ENCODE assay signal across 12 cellular contexts in the genomic region with DNA sequence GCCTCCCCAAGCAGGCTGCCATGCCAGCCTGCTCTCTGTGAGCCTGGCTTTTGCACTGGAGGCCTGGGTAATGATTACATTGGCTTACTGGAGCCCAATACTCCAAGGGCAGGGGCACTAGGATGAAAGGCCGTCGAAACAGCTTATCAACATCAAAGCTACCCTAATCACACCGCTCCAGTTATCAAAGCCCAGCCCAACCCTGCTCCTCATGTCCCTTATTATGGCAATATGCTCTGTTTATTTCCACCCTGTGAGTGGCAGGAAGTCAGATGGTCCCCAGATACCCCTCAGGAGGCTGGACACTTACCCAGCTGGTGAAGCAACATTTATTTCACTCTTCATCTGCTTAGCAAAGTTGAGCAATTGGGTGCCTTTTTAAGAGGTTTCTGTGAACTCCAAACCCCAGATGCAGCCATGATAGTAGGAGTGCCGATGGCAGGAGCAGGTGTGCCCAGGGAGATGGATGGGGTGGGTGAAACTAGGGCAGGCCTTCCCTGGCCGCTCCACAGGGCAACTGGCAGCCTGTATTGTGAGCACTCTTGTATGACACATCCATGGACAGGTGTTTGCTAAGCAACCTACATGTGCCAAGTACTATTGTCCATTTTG.
DNase-seq lines count a peak whose midpoint lies in the region; ATAC-seq, FAIRE-seq and TF ChIP-seq lines count a peak whose summit lies in the region.
"Had no signal": no experiment of that assay in that cellular context is flagged by ENCODE, and none has a peak within 500 bp of the region (broad histone marks: within the 10 kb centered on the region; RNA-seq: fewer than 3 reads in every experiment).

No MANE protein-coding gene starts in this region.

- 4% methylated on average over 5 of the region's 5 CpGs for WGBS in HepG2 (ENCODE audit: low lambda C conversion rate)
- WGBS in thyroid gland, 2 donors = 71 to 74% methylated on average over 5 of the region's 5 CpGs

- H3K27me3 ChIP-seq in Peyer's patch (no peaks in the 10 kb centered on the region), HepG2 (ENCODE audit: control insufficient read depth in 1 of 2, insufficient read depth in 2 of 2, low read length in 2 of 2) (peaks cover 0 to 4% of the 10 kb centered on the region in 2 experiments; a peak in 1 of 5 replicates), thyroid gland (no peaks in the 10 kb centered on the region)

- peak; percentile 14 to 53 for DNase-seq in NCI-H2081 (lab: John Stamatoyannopoulos, UW)
- DNase-seq in NCI-H2081 treated with DMSO at 0.1 percent for 48 hours (lab: John Stamatoyannopoulos, UW) = no peak
- DNase-seq in Peyer's patch = peak in 2 of 3 donors; percentile 72 to 75
- peak; percentile 85 for DNase-seq in HepG2 (ENCODE audit: low spot score)
- DNase-seq in thyroid gland = no peak
- DNase-seq in stimulated activated naive CD4-positive, alpha-beta T cell treated with Interleukin-2 at 50 U/mL for 16 hours (lab: John Stamatoyannopoulos, UW) = no peak
- DNase-seq: activated CD4-positive, alpha-beta T cell treated with anti-CD3 and anti-CD28 coated beads, Interleukin-2, amount 10 ng/mL, durations not matched to agents 24 days and 14 days; activated T-cell treated with anti-CD3 and anti-CD28 coated beads, Interleukin-2, amount 50 U/mL, for 24 hours; T-helper 2 cell had no signal

- H3K4me2 ChIP-seq in HepG2 (ENCODE audit: low read depth, low read length) = peak overlapping the region; percentile 50
- H3K4me2 ChIP-seq: smooth muscle cell had no signal

- H3K4me1 ChIP-seq in Peyer's patch = peaks cover 0 to 7% (median 0%) of the 10 kb centered on the region in 4 donors
- H3K4me1 ChIP-seq in HepG2 (ENCODE audit: insufficient read depth, low read length) = peaks cover 38% of the 10 kb centered on the region
- H3K4me1 ChIP-seq in thyroid gland = peaks cover 0 to 13% of the 10 kb centered on the region in 2 donors

- no TSS peak for BruUV-seq in HepG2 (replicated peaks; lab: Mats Ljungman, UMichigan)

- TF ChIP-seq RAD21 in HepG2 (CRISPR knock-in tag; IDR thresholded peaks at IDR 0.05) = no peak

- in situ Hi-C loops in HepG2 (cut with HindIII; ENCODE audit: extremely low pct_ligation_motif_present, low pct_unique_long_range_greater_than_20kb) = no loop called here

- H3K9ac ChIP-seq in HepG2 (ENCODE audit: insufficient read depth, low read depth, low read length) = no peak overlapping the region

- H3K36me3 ChIP-seq in Peyer's patch = no peaks in the 10 kb centered on the region
- H3K36me3 ChIP-seq in HepG2 (replicated peaks in 1 of 2; ENCODE audit: control insufficient read depth in 1 of 2, insufficient read depth in 2 of 2, low read length in 2 of 2) = no peaks in the 10 kb centered on the region
- H3K36me3 ChIP-seq in thyroid gland = no peaks in the 10 kb centered on the region

- no peak for TF ChIP-seq POLR2A in Peyer's patch (IDR thresholded peaks at IDR 0.05)
- no peak for TF ChIP-seq POLR2A in HepG2 (IDR thresholded peaks at IDR 0.05; ENCODE audit: insufficient read depth in 1 of 2, low read depth in 2 of 2, low read length in 2 of 2)
- TF ChIP-seq POLR2A in thyroid gland (IDR thresholded peaks at IDR 0.05) = no peak

- H3K27ac ChIP-seq in Peyer's patch = peak overlapping the region in 3 of 4 donors; percentile 30 to 79 (median 62)
- no peak overlapping the region for H3K27ac ChIP-seq in HepG2 (ENCODE audit: extremely low read length, insufficient read depth, low read length)
- peak overlapping the region; percentile 26 to 50 (median 32) for H3K27ac ChIP-seq in thyroid gland

- intact Hi-C loops in HepG2 (cut with micrococcal nuclease; ENCODE audit: unreplicated experiment) (loop anchor here (1.0 to 2.0 kb wide), 2 partner anchors 9 to 99 kb away; no protein-coding TSS in a partner anchor), thyroid gland (cut with DNase I) (no loop called here)

- POLR2A ChIA-PET in HepG2 (lab: Yijun Ruan, JAX) = interaction anchor here (0.9 kb wide), 1 partner anchor 12 kb away, joined by 3 read pairs; no protein-coding TSS in a partner anchor

- no peaks in the 10 kb centered on the region for H3K79me2 ChIP-seq in HepG2 (ENCODE audit: insufficient read depth, low read length)

- no peak for FAIRE-seq in HepG2 (lab: Jason Lieb, UNC)

- no peak overlapping the region for H2AFZ ChIP-seq in HepG2 (ENCODE audit: low read length)

- H4K20me1 ChIP-seq in HepG2 (ENCODE audit: insufficient read depth, low read length) = no peaks in the 10 kb centered on the region

- H3K9me3 ChIP-seq in Peyer's patch (no peaks in the 10 kb centered on the region), HepG2 (ENCODE audit: low read length) (no peaks in the 10 kb centered on the region), thyroid gland (no peaks in the 10 kb centered on the region)

- ATAC-seq in HepG2 = peak; percentile 92
- no peak for ATAC-seq in GM19455 (IDR thresholded peaks at IDR 0.05; ENCODE audit: unreplicated experiment)
- no peak for ATAC-seq in GM21390 (IDR thresholded peaks at IDR 0.05; ENCODE audit: unreplicated experiment)

- CTCF ChIA-PET in HepG2 (lab: Yijun Ruan, JAX; ENCODE audit: low intra/inter-chr PET ratio, low total read pairs) = no interaction called here

- TF ChIP-seq EP300 in HepG2 (IDR thresholded peaks at IDR 0.05; ENCODE audit: low read depth in 2 of 2, low read length in 2 of 2) = peak in 1 of 2 experiments; percentile 67; a peak in 2 of 4 replicates
- peak; percentile 76 for TF ChIP-seq EP300 in HepG2 (CRISPR knock-in tag; IDR thresholded peaks at IDR 0.05; ENCODE audit: borderline replicate concordance)

- H3K4me3 ChIP-seq in Peyer's patch = no peak overlapping the region
- no peak overlapping the region for H3K4me3 ChIP-seq in HepG2 (replicated peaks in 1 of 3; ENCODE audit: insufficient read depth in 1 of 3, low read depth in 2 of 3, low read length in 3 of 3)
- H3K4me3 ChIP-seq in thyroid gland (replicated peaks in 1 of 3) = no peak overlapping the region
- H3K4me3 ChIP-seq: smooth muscle cell had no signal

- no peak for TF ChIP-seq CTCF in Peyer's patch (IDR thresholded peaks at IDR 0.05)
- no peak for TF ChIP-seq CTCF in HepG2 (CRISPR knock-in tag; IDR thresholded peaks at IDR 0.05)
- no peak for TF ChIP-seq CTCF in thyroid gland (IDR thresholded peaks at IDR 0.05)

TF ChIP-seq in HepG2, 621 proteins besides CTCF, POLR2A, EP300 and RAD21 (continues in another document):
- TF ChIP-seq MED8 (CRISPR knock-in tag; IDR thresholded peaks at IDR 0.05; ENCODE audit: insufficient replicate concordance) = no peak
- TF ChIP-seq NR2F6 (IDR thresholded peaks at IDR 0.05) = peak; percentile 53; the same call in 1 of the 2 replicates
- TF ChIP-seq NR2F6 (CRISPR knock-in tag; IDR thresholded peaks at IDR 0.05) = peak; percentile 32; the same call in 1 of the 2 replicates
- no peak for TF ChIP-seq NBN (conservative IDR thresholded peaks at IDR 0.05)
- TF ChIP-seq SAFB2 (CRISPR knock-in tag; IDR thresholded peaks at IDR 0.05; ENCODE audit: borderline replicate concordance, low read depth) = no peak
- TF ChIP-seq SAP130 (CRISPR knock-in tag; IDR thresholded peaks at IDR 0.05; ENCODE audit: low read depth) = 0 out of 2 replicates have a peak, but pooled peaks have one; percentile 23
- TF ChIP-seq, protein P1, sequence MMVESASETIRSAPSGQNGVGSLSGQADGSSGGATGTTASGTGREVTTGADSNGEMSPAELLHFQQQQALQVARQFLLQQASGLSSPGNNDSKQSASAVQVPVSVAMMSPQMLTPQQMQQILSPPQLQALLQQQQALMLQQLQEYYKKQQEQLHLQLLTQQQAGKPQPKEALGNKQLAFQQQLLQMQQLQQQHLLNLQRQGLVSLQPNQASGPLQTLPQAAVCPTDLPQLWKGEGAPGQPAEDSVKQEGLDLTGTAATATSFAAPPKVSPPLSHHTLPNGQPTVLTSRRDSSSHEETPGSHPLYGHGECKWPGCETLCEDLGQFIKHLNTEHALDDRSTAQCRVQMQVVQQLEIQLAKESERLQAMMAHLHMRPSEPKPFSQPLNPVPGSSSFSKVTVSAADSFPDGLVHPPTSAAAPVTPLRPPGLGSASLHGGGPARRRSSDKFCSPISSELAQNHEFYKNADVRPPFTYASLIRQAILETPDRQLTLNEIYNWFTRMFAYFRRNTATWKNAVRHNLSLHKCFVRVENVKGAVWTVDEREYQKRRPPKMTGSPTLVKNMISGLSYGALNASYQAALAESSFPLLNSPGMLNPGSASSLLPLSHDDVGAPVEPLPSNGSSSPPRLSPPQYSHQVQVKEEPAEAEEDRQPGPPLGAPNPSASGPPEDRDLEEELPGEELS (CRISPR knock-in tag; IDR thresholded peaks at IDR 0.05) = peak; percentile 54
- TF ChIP-seq, protein P2, sequence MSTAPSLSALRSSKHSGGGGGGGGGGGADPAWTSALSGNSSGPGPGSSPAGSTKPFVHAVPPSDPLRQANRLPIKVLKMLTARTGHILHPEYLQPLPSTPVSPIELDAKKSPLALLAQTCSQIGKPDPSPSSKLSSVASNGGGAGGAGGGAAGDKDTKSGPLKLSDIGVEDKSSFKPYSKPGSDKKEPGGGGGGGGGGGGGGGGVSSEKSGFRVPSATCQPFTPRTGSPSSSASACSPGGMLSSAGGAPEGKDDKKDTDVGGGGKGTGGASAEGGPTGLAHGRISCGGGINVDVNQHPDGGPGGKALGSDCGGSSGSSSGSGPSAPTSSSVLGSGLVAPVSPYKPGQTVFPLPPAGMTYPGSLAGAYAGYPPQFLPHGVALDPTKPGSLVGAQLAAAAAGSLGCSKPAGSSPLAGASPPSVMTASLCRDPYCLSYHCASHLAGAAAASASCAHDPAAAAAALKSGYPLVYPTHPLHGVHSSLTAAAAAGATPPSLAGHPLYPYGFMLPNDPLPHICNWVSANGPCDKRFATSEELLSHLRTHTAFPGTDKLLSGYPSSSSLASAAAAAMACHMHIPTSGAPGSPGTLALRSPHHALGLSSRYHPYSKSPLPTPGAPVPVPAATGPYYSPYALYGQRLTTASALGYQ (CRISPR knock-in tag; IDR thresholded peaks at IDR 0.05) = 0 out of 2 replicates have a peak, but pooled peaks have one; percentile 36
- no peak for TF ChIP-seq ZNF891 (CRISPR knock-in tag; IDR thresholded peaks at IDR 0.05)

Comparison
In these comparisons a context has a peak if more than half of its experiments do, and no peak if none do; other contexts are left out.
1. DNase-seq: peak in NCI-H2081 (2 of 2), Peyer's patch (2 of 3) and HepG2 (single experiment); none in NCI-H2081 treated with DMSO at 0.1 percent for 48 hours (single experiment), thyroid gland (0 of 2) and stimulated activated naive CD4-positive, alpha-beta T cell treated with Interleukin-2 at 50 U/mL for 16 hours (single experiment).